In genomic region chr7:88243345-88243909, GRCh38 we compare ENCODE assay signal across 8 cellular contexts. TPM values are rescaled to one million over a fixed set of nuclear protein-coding genes. Genes with fewer than 3 reads are reported as not detected.
DNase-seq lines count a peak whose midpoint lies in the region; ATAC-seq, FAIRE-seq and TF ChIP-seq lines count a peak whose summit lies in the region.

No MANE protein-coding gene starts in this region.

- TF ChIP-seq POLR2A in GM12891 (IDR thresholded peaks at IDR 0.05; ENCODE audit: low read depth, low read length) = no peak

- H3K27ac ChIP-seq in A673 (ENCODE audit: low read depth, low read length, poor library complexity, severe bottlenecking) (no peak overlapping the region), ascending aorta (no peak overlapping the region)

- FAIRE-seq in GM12891 (lab: Jason Lieb, UNC) = peak; percentile 41

- POLR2A ChIA-PET in A673 (lab: Charles Lee; ENCODE audit: low non-redundant PET) = interaction anchor here (0.6 kb wide), 1 partner anchor 122 kb away, joined by 3 read pairs; no protein-coding TSS in a partner anchor

- H3K4me1 ChIP-seq in A673 (ENCODE audit: insufficient read depth, low read length, poor library complexity, severe bottlenecking) (no peaks in the 10 kb centered on the region), ascending aorta (no peaks in the 10 kb centered on the region)

- CTCF ChIA-PET in A673 (lab: Charles Lee) = interaction anchor here (0.8 to 1.1 kb wide), 4 partner anchors 23 to 1380 kb away, joined by 3 to 7 read pairs (median 6); partner anchors contain the start of gene SRI

- TF ChIP-seq CTCF in A673 (conservative IDR thresholded peaks at IDR 0.05; ENCODE audit: low read depth, low read length) (peak; percentile 70), ascending aorta (IDR thresholded peaks at IDR 0.05) (peak; percentile 20 to 55 (median 36))

- no TSS peak for BruUV-seq in A673 (replicated peaks; lab: Mats Ljungman, UMichigan)

- peaks cover 11% of the 10 kb centered on the region for H3K27me3 ChIP-seq in A673 (replicated peaks; ENCODE audit: insufficient read depth, low read depth, low read length, poor library complexity)
- H3K27me3 ChIP-seq in ascending aorta = no peaks in the 10 kb centered on the region

- H3K4me3 ChIP-seq in A673 (ENCODE audit: low read depth, low read length, poor library complexity, severe bottlenecking) (no peak overlapping the region), ascending aorta (no peak overlapping the region)

- H3K9me3 ChIP-seq in A673 (ENCODE audit: low read depth, low read length, poor library complexity, severe bottlenecking) (no peaks in the 10 kb centered on the region), ascending aorta (no peaks in the 10 kb centered on the region)

- peak; percentile 71 for ATAC-seq in HG02870 (IDR thresholded peaks at IDR 0.05; ENCODE audit: unreplicated experiment)

- DNase-seq in A673 (ENCODE audit: low spot score) = peak; percentile 52
- no peak for DNase-seq in GM12891 (ENCODE audit: insufficient read length, low spot score)
- DNase-seq in NCI-H2081 (lab: John Stamatoyannopoulos, UW) = peak; percentile 56 to 88
- no peak for DNase-seq in ascending aorta (ENCODE audit: low spot score in 2 of 2)
- peak; percentile 16 for DNase-seq in hepatic stellate cell (ENCODE audit: low spot score)
- DNase-seq in smooth muscle cell of the brain vasculature (ENCODE audit: low read depth, low spot score) = peak; percentile 47
- no peak for DNase-seq in GDM1 (lab: John Stamatoyannopoulos, UW)

- no peaks in the 10 kb centered on the region for H3K36me3 ChIP-seq in A673 (ENCODE audit: insufficient read depth, low read length, poor library complexity, severe bottlenecking)
- H3K36me3 ChIP-seq in ascending aorta = no peaks in the 10 kb centered on the region

- intact Hi-C loops in A673 (cut with micrococcal nuclease; ENCODE audit: unreplicated experiment) (loop anchor here (2.0 to 10.0 kb wide), 3 partner anchors 591 to 1871 kb away; no protein-coding TSS in a partner anchor), ascending aorta (cut with DNase I) (loop anchor here (5.0 kb wide), 1 partner anchor 114 kb away; no protein-coding TSS in a partner anchor)

TF ChIP-seq in GM12891, 5 proteins besides CTCF, POLR2A, EP300 and RAD21:
- TF ChIP-seq PAX5 (IDR thresholded peaks at IDR 0.05; ENCODE audit: insufficient read depth, low read length, severe bottlenecking) = no peak
- TF ChIP-seq POU2F2 (IDR thresholded peaks at IDR 0.05; ENCODE audit: low read depth, low read length) = no peak
- no peak for TF ChIP-seq SPI1 (IDR thresholded peaks at IDR 0.05; ENCODE audit: low read depth, low read length)
- no peak for TF ChIP-seq POLR2AphosphoS5 (IDR thresholded peaks at IDR 0.05; ENCODE audit: low read depth, low read length)
- TF ChIP-seq TAF1 (IDR thresholded peaks at IDR 0.05; ENCODE audit: low read depth, low read length) = no peak
TF ChIP-seq in GM12891: peak in this region for 0.

RNA-seq across cellular contexts. Expression of gene SRI, which starts 23.6 kb away (rescaled TPM):
- total RNA-seq in A673 (2021) (87.7 and 91.6 TPM in 2 replicates), ascending aorta (16.7 TPM)
- polyA plus RNA-seq in GM12891 (2012; ENCODE audit: low read depth, missing spikeins) = 136 TPM

Comparison
In these comparisons a context has a peak if more than half of its experiments do, and no peak if none do; other contexts are left out.
1. DNase-seq: peak in A673 (single experiment), NCI-H2081 (2 of 2), hepatic stellate cell (single experiment) and smooth muscle cell of the brain vasculature (single experiment); none in GM12891 (single experiment), ascending aorta (0 of 2) and GDM1 (single experiment).